Comparison of ENCODE assay signal across 7 cellular contexts in the genomic region with DNA sequence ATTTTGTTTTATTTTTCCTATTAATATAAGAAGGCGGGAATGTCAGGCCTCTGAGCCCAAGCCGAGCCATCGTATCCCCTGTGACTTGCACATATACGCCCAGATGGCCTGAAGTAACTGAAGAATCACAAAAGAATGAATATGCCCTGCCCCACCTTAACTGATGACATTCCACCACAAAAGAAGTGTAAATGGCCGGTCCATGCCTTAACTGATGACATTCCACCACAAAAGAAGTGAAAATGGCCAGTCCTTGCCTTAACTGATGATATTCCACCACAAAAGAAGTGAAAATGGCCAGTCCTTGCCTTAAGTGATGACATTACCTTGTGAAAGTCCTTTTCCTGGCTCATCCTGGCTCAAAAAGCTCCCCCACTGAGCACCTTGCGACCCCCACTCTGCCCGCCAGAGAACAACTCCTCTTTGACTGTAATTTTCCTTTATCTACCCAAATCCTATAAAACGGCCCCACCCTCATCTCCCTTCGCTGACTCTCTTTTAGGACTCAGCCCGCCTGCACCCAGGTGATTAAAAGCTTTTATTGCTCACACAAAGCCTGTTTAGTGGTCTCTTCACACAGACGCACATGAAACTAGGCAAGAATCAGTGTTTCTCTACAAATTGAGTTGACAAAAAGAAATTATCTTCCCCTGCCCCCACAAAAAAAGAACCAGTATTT.
DNase-seq lines count a peak whose midpoint lies in the region; ATAC-seq and TF ChIP-seq lines count a peak whose summit lies in the region.
"Not testable (repeated sequence)": the region's sequence is repeated elsewhere in the genome, so short reads cannot be mapped to it uniquely, and the experiment has no call there.

No MANE protein-coding gene starts in this region.

- not testable (repeated sequence) for H3K4me3 ChIP-seq in HUES64 (ENCODE audit: low read length); colonic mucosa; right atrium auricular region

- not testable (repeated sequence) for H3K27me3 Mint-ChIP-seq in Calu3 (ENCODE audit: unreplicated experiment); activated T-helper 17 cell treated with anti-CD3 and anti-CD28 coated beads, Interleukin-2, amount 50 U/mL, for 72 hours; progenitor cell of endocrine pancreas

- CTCF ChIA-PET in Calu3 (lab: Charles Lee): not testable (repeated sequence)

- not testable (repeated sequence) for TF ChIP-seq CTCF in Calu3 (IDR thresholded peaks at IDR 0.05; ENCODE audit: unreplicated experiment); colonic mucosa (IDR thresholded peaks at IDR 0.05); right atrium auricular region (IDR thresholded peaks at IDR 0.05); progenitor cell of endocrine pancreas (IDR thresholded peaks at IDR 0.05; ENCODE audit: unreplicated experiment)

- peak overlapping the region; percentile 69 for H3K9ac ChIP-seq in HUES64 (ENCODE audit: low read depth, low read length)
- not testable (repeated sequence) for H3K9ac ChIP-seq in colonic mucosa (ENCODE audit: low read depth in 2 of 2, low read length in 2 of 2)

- not testable (repeated sequence) for H3K4me3 Mint-ChIP-seq in Calu3 (ENCODE audit: low read depth, unreplicated experiment); activated T-helper 17 cell treated with anti-CD3 and anti-CD28 coated beads, Interleukin-2, amount 50 U/mL, for 72 hours; progenitor cell of endocrine pancreas (ENCODE audit: low read depth)

- peak overlapping the region; percentile 92 for H3K27ac ChIP-seq in HUES64 (ENCODE audit: low read depth, low read length)
- H3K27ac ChIP-seq in colonic mucosa: not testable (repeated sequence)
- peak overlapping the region; percentile 37 to 63 for H3K27ac ChIP-seq in right atrium auricular region

- not testable (repeated sequence) for H3K36me3 ChIP-seq in HUES64 (ENCODE audit: insufficient read depth, low read length); colonic mucosa; right atrium auricular region

- H3K4me1 ChIP-seq in HUES64 (ENCODE audit: insufficient read depth, low read length) (peaks cover 80% of the 10 kb centered on the region), right atrium auricular region (peaks cover 0 to 32% of the 10 kb centered on the region in 2 donors)
- not testable (repeated sequence) for H3K4me1 ChIP-seq in colonic mucosa

- not testable (repeated sequence) for H3K9me3 Mint-ChIP-seq in Calu3 (ENCODE audit: low read depth, unreplicated experiment); activated T-helper 17 cell treated with anti-CD3 and anti-CD28 coated beads, Interleukin-2, amount 50 U/mL, for 72 hours; progenitor cell of endocrine pancreas (ENCODE audit: low read depth)

- not testable (repeated sequence) for DNase-seq in Calu3; right atrium auricular region (ENCODE audit: low spot score); progenitor cell of endocrine pancreas (ENCODE audit: low spot score, unreplicated experiment)
- DNase-seq in colonic mucosa: peak; percentile 45
- DNase-seq in left colon: peak in 1 of 2 donors; percentile 20

- not testable (repeated sequence) for BruUV-seq in Calu3 (replicated peaks; lab: Mats Ljungman, UMichigan)

- not testable (repeated sequence) for ATAC-seq in activated T-helper 17 cell treated with anti-CD3 and anti-CD28 coated beads, Interleukin-2, amount 50 U/mL, for 72 hours (replicated peaks)
- peak; percentile 25 for ATAC-seq in left colon

- intact Hi-C loops in Calu3 (cut with micrococcal nuclease; ENCODE audit: unreplicated experiment); colonic mucosa (cut with DNase I); left colon (cut with DNase I, micrococcal nuclease): not testable (repeated sequence)

- peak overlapping the region; percentile 19 for H3K27ac Mint-ChIP-seq in Calu3 (ENCODE audit: unreplicated experiment)
- H3K27ac Mint-ChIP-seq in activated T-helper 17 cell treated with anti-CD3 and anti-CD28 coated beads, Interleukin-2, amount 50 U/mL, for 72 hours: peak overlapping the region; percentile 13
- peak overlapping the region; percentile 51 for H3K27ac Mint-ChIP-seq in progenitor cell of endocrine pancreas

- not testable (repeated sequence) for H3K4me1 Mint-ChIP-seq in Calu3 (ENCODE audit: low read depth, unreplicated experiment); activated T-helper 17 cell treated with anti-CD3 and anti-CD28 coated beads, Interleukin-2, amount 50 U/mL, for 72 hours
- peaks cover 48% of the 10 kb centered on the region for H3K4me1 Mint-ChIP-seq in progenitor cell of endocrine pancreas (ENCODE audit: low read depth)

- WGBS in HUES64: 3% methylated on average over 10 of the region's 11 CpGs

- H3K9me3 ChIP-seq in HUES64 (ENCODE audit: insufficient read depth, low read depth, low read length); colonic mucosa; right atrium auricular region: not testable (repeated sequence)

- not testable (repeated sequence) for H3K27me3 ChIP-seq in HUES64 (ENCODE audit: insufficient read depth, low read length); colonic mucosa; right atrium auricular region

- not testable (repeated sequence) for H3K36me3 Mint-ChIP-seq in Calu3 (ENCODE audit: insufficient read depth, unreplicated experiment); activated T-helper 17 cell treated with anti-CD3 and anti-CD28 coated beads, Interleukin-2, amount 50 U/mL, for 72 hours (ENCODE audit: low read depth); progenitor cell of endocrine pancreas (ENCODE audit: insufficient read depth)
